ENCODE assay signal across 6 cellular contexts in the genomic region with DNA sequence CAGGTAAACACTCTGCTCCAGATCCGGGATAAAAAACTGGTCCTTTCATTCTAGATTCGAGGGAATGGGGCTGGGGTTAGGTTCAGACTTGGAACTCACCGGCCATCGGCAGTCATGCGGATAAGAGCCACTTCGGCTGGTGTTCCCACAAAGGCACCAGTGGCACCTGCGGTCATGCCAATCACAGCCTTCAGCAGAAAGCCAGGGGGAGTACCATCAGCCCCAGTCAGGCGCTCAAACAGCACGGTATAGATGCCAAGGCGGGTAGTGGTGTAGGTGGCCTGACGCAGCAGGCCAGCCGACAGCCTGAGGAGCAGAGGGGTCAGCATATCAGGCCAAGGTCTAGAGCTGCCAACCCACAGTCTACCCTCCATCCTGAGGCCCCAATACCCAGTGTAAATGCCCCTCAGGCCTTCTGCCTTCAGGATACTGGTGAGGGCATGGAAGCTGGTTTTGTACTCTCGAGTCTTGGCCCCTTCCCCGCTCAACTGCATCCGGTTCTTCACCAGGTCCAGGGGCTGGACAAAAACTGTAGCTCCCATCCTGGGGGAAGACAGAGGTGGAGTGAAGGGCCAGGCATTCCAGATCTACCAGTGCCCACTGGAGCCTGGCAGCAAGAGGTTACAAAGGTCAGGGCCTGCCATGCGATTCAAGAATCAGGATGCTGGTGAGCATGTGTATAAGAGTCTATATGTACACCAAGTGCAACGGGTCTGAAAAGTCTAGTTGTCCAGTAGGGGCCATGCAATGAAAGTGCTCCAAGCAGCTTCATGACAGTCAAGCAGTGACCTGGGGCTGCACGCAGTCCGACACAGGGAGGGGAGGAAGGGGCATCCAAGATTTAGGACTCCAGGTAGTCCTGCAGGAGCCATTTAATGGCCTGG. TPM values are rescaled to one million over a fixed set of nuclear protein-coding genes. Genes with fewer than 3 reads are reported as not detected.
DNase-seq lines count a peak whose midpoint lies in the region; ATAC-seq and TF ChIP-seq lines count a peak whose summit lies in the region.

No MANE protein-coding gene starts in this region.

- H3K4me1 ChIP-seq in body of pancreas: peaks cover 30% of the 10 kb centered on the region

- H3K27ac ChIP-seq in HL-60 (replicated peaks) (peak overlapping the region; percentile 86), body of pancreas (peak overlapping the region; percentile 82 to 94 (median 91))

- POLR2A ChIA-PET in GM10248 (lab: Yijun Ruan, JAX): interaction anchor here (0.5 to 1.8 kb wide), 7 partner anchors 10 to 41 kb away, joined by 3 to 25 read pairs (median 6); a partner anchor contains a TSS

- WGBS in body of pancreas, 2 donors: 47 to 51% methylated on average over 9 to 18 of the region's 19 CpGs

- TF ChIP-seq CTCF in HL-60 (IDR thresholded peaks at IDR 0.05; ENCODE audit: insufficient read depth, low read length) (no peak), body of pancreas (IDR thresholded peaks at IDR 0.05) (no peak), nephron progenitor cell (IDR thresholded peaks at IDR 0.05) (no peak), GM10248 (IDR thresholded peaks at IDR 0.05; ENCODE audit: control extremely low read depth, extremely low read depth, low read depth, missing control alignments) (no peak)

- CTCF ChIA-PET in GM10248 (lab: Yijun Ruan, JAX): interaction anchor here (1.0 to 2.3 kb wide), 6 partner anchors 13 to 49 kb away, joined by 3 to 12 read pairs (median 3); a partner anchor contains a TSS

- H3K4me3 ChIP-seq in HL-60 (replicated peaks; ENCODE audit: insufficient read depth, low read length) (peak overlapping the region; percentile 55), body of pancreas (peak overlapping the region; percentile 78 to 92)

- no peaks in the 10 kb centered on the region for H3K9me3 ChIP-seq in body of pancreas

- no peak for ATAC-seq in body of pancreas

- H3K36me3 Mint-ChIP-seq in nephron progenitor cell (ENCODE audit: low read depth): peaks cover 31% of the 10 kb centered on the region

- H3K4me1 Mint-ChIP-seq in nephron progenitor cell: peaks cover 40% of the 10 kb centered on the region

- no peak for TF ChIP-seq POLR2A in body of pancreas (IDR thresholded peaks at IDR 0.05)

- H3K36me3 ChIP-seq in body of pancreas (replicated peaks in 1 of 2; ENCODE audit: insufficient read depth in 1 of 2, low read depth in 2 of 2): peaks cover 0 to 13% of the 10 kb centered on the region in 2 donors

- in situ Hi-C loops in ACHN (cut with HindIII; ENCODE audit: low pct_ligation_motif_present, low pct_unique_long_range_greater_than_20kb, low sequenced_read_pairs): no loop called here

- H3K27me3 Mint-ChIP-seq in nephron progenitor cell (ENCODE audit: low read depth, poor library complexity): peaks cover 5% of the 10 kb centered on the region

- H3K27ac Mint-ChIP-seq in nephron progenitor cell: peak overlapping the region; percentile 94

- intact Hi-C loops in body of pancreas (cut with DNase I): no loop called here

- no peak for DNase-seq in HL-60 (ENCODE audit: low read depth in 1 of 2, low spot score in 1 of 2)
- no peak for DNase-seq in body of pancreas
- no peak for DNase-seq in nephron progenitor cell
- no peak for DNase-seq in CD1c-positive myeloid dendritic cell (ENCODE audit: extremely low spot score)
- DNase-seq in ACHN: no peak
- no peak for DNase-seq in GM10248 (ENCODE audit: extremely low spot score)

- no peaks in the 10 kb centered on the region for H3K27me3 ChIP-seq in HL-60 (ENCODE audit: insufficient read depth, poor library complexity, severe bottlenecking)
- no peaks in the 10 kb centered on the region for H3K27me3 ChIP-seq in body of pancreas

- no peaks in the 10 kb centered on the region for H3K9me3 Mint-ChIP-seq in nephron progenitor cell

- H3K4me3 Mint-ChIP-seq in nephron progenitor cell: peak overlapping the region; percentile 92

RNA-seq across cellular contexts. Expression of a gene that starts 0.9 kb away (rescaled TPM):
- total RNA-seq in body of pancreas: 10 to 100 TPM; 23.7 to 33.2 TPM

RNA-seq across cellular contexts. Expression of a gene that starts 1.2 kb away (rescaled TPM):
- total RNA-seq in body of pancreas: 10 to 100 TPM; 23.1 to 37.6 TPM

RNA-seq across cellular contexts. Expression of a gene that starts 6.8 kb away (rescaled TPM):
- total RNA-seq in body of pancreas: not detected

RNA-seq across cellular contexts. Expression of a gene that starts 9.4 kb away (rescaled TPM):
- 100 to 1,000 TPM; 164 to 180 TPM for total RNA-seq in body of pancreas

RNA-seq across cellular contexts. Expression of a gene that starts 12.0 kb away (rescaled TPM):
- total RNA-seq in body of pancreas: 1 to 10 TPM; 3.3 to 3.6 TPM
